ENCODE assay signal across 11 cellular contexts in the genomic region with DNA sequence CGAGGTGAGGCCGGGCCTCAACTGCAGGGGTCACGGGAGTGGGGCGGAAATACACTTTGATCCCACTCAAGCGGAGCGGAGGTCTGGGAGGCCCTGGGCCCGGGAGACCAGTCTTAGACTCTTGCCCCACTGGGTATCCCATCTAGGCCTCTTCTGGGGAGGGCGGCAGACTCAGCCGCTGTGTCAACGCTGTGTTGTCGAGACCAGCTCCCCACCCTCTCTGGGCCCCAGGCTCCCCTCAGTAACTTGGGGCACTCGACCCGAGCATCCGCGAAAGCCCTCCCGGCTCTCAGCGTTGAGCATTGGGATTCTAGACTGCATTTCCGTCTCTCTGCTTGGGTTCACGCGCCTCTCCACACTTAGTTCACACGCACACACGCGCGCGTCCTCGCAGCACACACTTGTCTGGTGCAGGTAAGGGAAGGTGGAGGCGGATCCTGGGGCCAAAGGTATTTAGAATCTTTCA. TPM values are rescaled to one million over a fixed set of nuclear protein-coding genes. Genes with fewer than 3 reads are reported as not detected.
DNase-seq lines count a peak whose midpoint lies in the region; ATAC-seq and TF ChIP-seq lines count a peak whose summit lies in the region.
"Had no signal": no experiment of that assay in that cellular context is flagged by ENCODE, and none has a peak within 500 bp of the region (broad histone marks: within the 10 kb centered on the region; RNA-seq: fewer than 3 reads in every experiment).

No MANE protein-coding gene starts in this region.

- peaks cover 2 to 4% of the 10 kb centered on the region in 2 donors for H3K36me3 Mint-ChIP-seq in CD4-positive, alpha-beta memory T cell
- H3K36me3 Mint-ChIP-seq in nephron progenitor cell (ENCODE audit: low read depth), result peaks cover 19% of the 10 kb centered on the region

- H3K27ac Mint-ChIP-seq in CD4-positive, alpha-beta memory T cell, result peak overlapping the region in 2 of 7 donors; percentile 55 to 77
- H3K27ac Mint-ChIP-seq in nephron progenitor cell, result no peak overlapping the region

- H3K9me3 Mint-ChIP-seq in CD4-positive, alpha-beta memory T cell, result peaks cover 0 to 33% (median 23%) of the 10 kb centered on the region in 8 donors
- H3K9me3 Mint-ChIP-seq in nephron progenitor cell, result peaks cover 9% of the 10 kb centered on the region

- H3K9ac ChIP-seq in HUES6 (ENCODE audit: low read length), result no peak overlapping the region

- POLR2A ChIA-PET in CD4-positive, alpha-beta memory T cell (lab: Charles Lee; ENCODE audit: partially characterized antibody), result no interaction called here

- intact Hi-C loops in CD4-positive, alpha-beta memory T cell (cut with micrococcal nuclease), result no loop called here

- H3K27me3 Mint-ChIP-seq in CD4-positive, alpha-beta memory T cell, result peaks cover 59 to 63% of the 10 kb centered on the region in 2 donors
- peaks cover 93% of the 10 kb centered on the region for H3K27me3 Mint-ChIP-seq in nephron progenitor cell (ENCODE audit: low read depth, poor library complexity)

- H3K36me3 ChIP-seq in CD4-positive, alpha-beta memory T cell (ENCODE audit: insufficient read depth, low read length), result no peaks in the 10 kb centered on the region
- H3K36me3 ChIP-seq in HUES6 (ENCODE audit: control insufficient read depth, insufficient read depth, low read length), result no peaks in the 10 kb centered on the region

- H3K4me3 Mint-ChIP-seq in CD4-positive, alpha-beta memory T cell, result peak overlapping the region; percentile 53 to 74 (median 60)
- H3K4me3 Mint-ChIP-seq in nephron progenitor cell, result peak overlapping the region; percentile 93

- DNase-seq in CD4-positive, alpha-beta memory T cell, result no peak
- DNase-seq in coronary artery (ENCODE audit: low spot score) (no peak), nephron progenitor cell (no peak), AG20443 (ENCODE audit: low spot score) (no peak), HPDE6-E6E7 (ENCODE audit: extremely low spot score) (no peak), COR-L47 (lab: John Stamatoyannopoulos, UW) (no peak)
- DNase-seq: DMS 273 treated with DMSO at 0.1 percent for 48 hours, right cardiac atrium had no signal

- H3K9me3 ChIP-seq in CD4-positive, alpha-beta memory T cell (ENCODE audit: control insufficient read depth in 1 of 2, low read length in 2 of 2), result no peaks in the 10 kb centered on the region
- no peaks in the 10 kb centered on the region for H3K9me3 ChIP-seq in HUES6 (ENCODE audit: control insufficient read depth, insufficient read depth, low read depth, low read length)

- H3K4me1 ChIP-seq in CD4-positive, alpha-beta memory T cell (ENCODE audit: insufficient read depth, low read length), result peaks cover 74% of the 10 kb centered on the region
- peaks cover 49% of the 10 kb centered on the region for H3K4me1 ChIP-seq in HUES6 (ENCODE audit: control insufficient read depth, insufficient read depth, low read length)

- CTCF ChIA-PET in CD4-positive, alpha-beta memory T cell (lab: Charles Lee; ENCODE audit: partially characterized antibody), result interaction anchor here (0.6 to 1.3 kb wide), 4 partner anchors 10 to 813 kb away, joined by 3 read pairs; no protein-coding TSS in a partner anchor

- H3K4me3 ChIP-seq in CD4-positive, alpha-beta memory T cell (ENCODE audit: low read length in 2 of 2), result no peak overlapping the region
- peak overlapping the region; percentile 50 for H3K4me3 ChIP-seq in HUES6 (ENCODE audit: low read depth, low read length)
- H3K4me3 ChIP-seq in coronary artery, result peak overlapping the region; percentile 24

- H3K27ac ChIP-seq in CD4-positive, alpha-beta memory T cell (ENCODE audit: low read depth, low read length), result no peak overlapping the region
- H3K27ac ChIP-seq in HUES6 (ENCODE audit: low read depth, low read length), result no peak overlapping the region
- no peak overlapping the region for H3K27ac ChIP-seq in coronary artery

- no peak for TF ChIP-seq CTCF in coronary artery (IDR thresholded peaks at IDR 0.05)
- TF ChIP-seq CTCF in nephron progenitor cell (IDR thresholded peaks at IDR 0.05), result no peak

- peaks cover 71% of the 10 kb centered on the region for H3K27me3 ChIP-seq in CD4-positive, alpha-beta memory T cell (ENCODE audit: insufficient read depth, low read length)
- peaks cover 98% of the 10 kb centered on the region for H3K27me3 ChIP-seq in HUES6 (ENCODE audit: control insufficient read depth, insufficient read depth, low read length)

- no peak for ATAC-seq in GM21390 (IDR thresholded peaks at IDR 0.05; ENCODE audit: unreplicated experiment)
- ATAC-seq: activated CD4-positive, CD25-positive, alpha-beta regulatory T cell treated with anti-CD3 and anti-CD28 coated beads, Interleukin-2, amount 50 U/mL, for 24 hours; right cardiac atrium had no signal

- peaks cover 17 to 70% (median 42%) of the 10 kb centered on the region in 4 donors for H3K4me1 Mint-ChIP-seq in CD4-positive, alpha-beta memory T cell
- H3K4me1 Mint-ChIP-seq in nephron progenitor cell, result peaks cover 37% of the 10 kb centered on the region

RNA-seq across cellular contexts. Expression of a gene that starts 1.7 kb away (rescaled TPM):
- not detected for total RNA-seq in CD4-positive, alpha-beta memory T cell
- polyA plus RNA-seq in CD4-positive, alpha-beta memory T cell, result not detected

RNA-seq across cellular contexts. Expression of a gene that starts 58.5 kb away (rescaled TPM):
- total RNA-seq in CD4-positive, alpha-beta memory T cell, result 10 to 100 TPM; 13.3 to 14.0 TPM
- 10 to 100 TPM; 17.8 to 20.6 TPM for polyA plus RNA-seq in CD4-positive, alpha-beta memory T cell

Comparison
In these comparisons a context has a peak if more than half of its experiments do, and no peak if none do; other contexts are left out.
1. H3K4me3 ChIP-seq: peak in HUES6 (single experiment) and coronary artery (single experiment); none in CD4-positive, alpha-beta memory T cell (0 of 2).